Comparison of ENCODE assay signal across 1 cellular context in the genomic region with DNA sequence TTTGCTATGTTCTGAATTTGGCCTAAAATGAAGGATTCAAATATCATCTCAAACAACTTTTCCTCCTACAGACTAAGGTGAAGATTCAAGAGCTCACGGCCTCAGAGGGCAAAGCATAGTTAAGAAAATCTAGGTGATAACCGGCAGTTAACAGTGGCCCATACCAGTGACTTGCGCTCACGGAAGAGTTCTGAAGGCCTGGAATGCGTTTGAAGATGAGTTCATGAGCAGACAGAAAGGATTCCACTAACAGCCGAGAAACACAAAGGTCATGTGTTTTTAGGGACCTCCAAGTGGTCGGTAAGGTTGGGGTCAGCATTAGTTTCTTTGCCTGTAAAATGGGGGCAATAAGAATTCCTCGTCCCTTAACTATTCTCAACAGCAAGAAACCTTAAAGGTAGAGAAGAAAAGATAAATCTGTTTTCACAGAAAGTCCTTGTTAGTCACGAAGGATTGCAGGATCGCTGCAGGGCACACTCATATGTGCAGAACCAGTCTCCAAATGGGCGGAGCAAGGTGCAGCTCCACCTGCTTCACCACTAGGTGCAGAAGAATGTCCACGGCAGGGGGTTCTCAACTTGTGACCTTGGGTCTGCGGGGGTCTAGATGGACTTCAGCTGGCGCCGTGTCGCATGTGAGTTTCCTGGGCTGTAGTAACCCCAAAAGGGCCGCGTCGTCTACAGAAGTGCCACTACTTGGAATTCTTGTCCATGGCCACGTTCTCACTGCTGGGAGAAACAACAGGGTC.
TF ChIP-seq lines count a peak whose summit lies in the region.

No MANE protein-coding gene starts in this region.

TF ChIP-seq in HepG2, 621 proteins besides CTCF, POLR2A, EP300 and RAD21 (continued from another document):
- TF ChIP-seq, protein P1, sequence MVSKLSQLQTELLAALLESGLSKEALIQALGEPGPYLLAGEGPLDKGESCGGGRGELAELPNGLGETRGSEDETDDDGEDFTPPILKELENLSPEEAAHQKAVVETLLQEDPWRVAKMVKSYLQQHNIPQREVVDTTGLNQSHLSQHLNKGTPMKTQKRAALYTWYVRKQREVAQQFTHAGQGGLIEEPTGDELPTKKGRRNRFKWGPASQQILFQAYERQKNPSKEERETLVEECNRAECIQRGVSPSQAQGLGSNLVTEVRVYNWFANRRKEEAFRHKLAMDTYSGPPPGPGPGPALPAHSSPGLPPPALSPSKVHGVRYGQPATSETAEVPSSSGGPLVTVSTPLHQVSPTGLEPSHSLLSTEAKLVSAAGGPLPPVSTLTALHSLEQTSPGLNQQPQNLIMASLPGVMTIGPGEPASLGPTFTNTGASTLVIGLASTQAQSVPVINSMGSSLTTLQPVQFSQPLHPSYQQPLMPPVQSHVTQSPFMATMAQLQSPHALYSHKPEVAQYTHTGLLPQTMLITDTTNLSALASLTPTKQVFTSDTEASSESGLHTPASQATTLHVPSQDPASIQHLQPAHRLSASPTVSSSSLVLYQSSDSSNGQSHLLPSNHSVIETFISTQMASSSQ (IDR thresholded peaks at IDR 0.05; ENCODE audit: low read depth), result no peak
- TF ChIP-seq, protein P1 (CRISPR knock-in tag; IDR thresholded peaks at IDR 0.05; ENCODE audit: borderline replicate concordance), result no peak
- TF ChIP-seq ZNF407 (CRISPR knock-in tag; IDR thresholded peaks at IDR 0.05; ENCODE audit: not compliant biosample characterization) (no peak), ZNF569 (CRISPR knock-in tag; IDR thresholded peaks at IDR 0.05; ENCODE audit: borderline replicate concordance) (no peak), JUND (CRISPR knock-in tag; IDR thresholded peaks at IDR 0.05) (peak; percentile 66; the same call in 1 of the 2 replicates), ZNF256 (CRISPR knock-in tag; conservative IDR thresholded peaks at IDR 0.05) (0 out of 2 replicates have a peak, but pooled peaks have one; percentile 31), TFDP1 (CRISPR knock-in tag; IDR thresholded peaks at IDR 0.05; ENCODE audit: borderline replicate concordance) (no peak), NFATC3 (CRISPR knock-in tag; IDR thresholded peaks at IDR 0.05) (no peak), ZNF446 (CRISPR knock-in tag; IDR thresholded peaks at IDR 0.05) (0 out of 2 replicates have a peak, but pooled peaks have one; percentile 1), HCFC1 (IDR thresholded peaks at IDR 0.05; ENCODE audit: low read depth, low read length) (0 out of 2 replicates have a peak, but pooled peaks have one; percentile 12), GPN1 (CRISPR knock-in tag; IDR thresholded peaks at IDR 0.05; ENCODE audit: borderline replicate concordance) (no peak), ADNP (CRISPR knock-in tag; IDR thresholded peaks at IDR 0.05) (no peak), SRSF1 (optimal IDR thresholded peaks at IDR 0.05; ENCODE audit: low read depth, low read length) (no peak), NR2F1 (CRISPR knock-in tag; IDR thresholded peaks at IDR 0.05) (peak in 1 of 2 experiments; percentile 35; a peak in 1 of 4 replicates), ZBTB20 (CRISPR knock-in tag; IDR thresholded peaks at IDR 0.05; ENCODE audit: borderline replicate concordance, low read depth) (peak; percentile 33; the same call in 1 of the 2 replicates), ZNF629 (CRISPR knock-in tag; conservative IDR thresholded peaks at IDR 0.05) (peak; percentile 77), MLX (CRISPR knock-in tag; IDR thresholded peaks at IDR 0.05) (no peak), ZNF616 (CRISPR knock-in tag; IDR thresholded peaks at IDR 0.05; ENCODE audit: low read depth) (0 out of 2 replicates have a peak, but pooled peaks have one; percentile 8), MAFF (IDR thresholded peaks at IDR 0.05; ENCODE audit: low read depth, low read length) (no peak), KLF16 (CRISPR knock-in tag; IDR thresholded peaks at IDR 0.05) (0 out of 4 replicates have a peak, but pooled peaks of 1 of the 2 experiments have one; percentile 59), PCBP1 (IDR thresholded peaks at IDR 0.05; ENCODE audit: borderline replicate concordance, low read depth, low read length) (no peak), HOXA3 (CRISPR knock-in tag; IDR thresholded peaks at IDR 0.05) (no peak), ZNF292 (CRISPR knock-in tag; IDR thresholded peaks at IDR 0.05; ENCODE audit: borderline replicate concordance, low read depth) (0 out of 2 replicates have a peak, but pooled peaks have one; percentile 12), MEF2D (CRISPR knock-in tag; IDR thresholded peaks at IDR 0.05) (0 out of 2 replicates have a peak, but pooled peaks have one; percentile 4), CHD4 (IDR thresholded peaks at IDR 0.05; ENCODE audit: borderline replicate concordance, low read length) (peak; percentile 54; the same call in 1 of the 2 replicates), ZNF12 (CRISPR knock-in tag; IDR thresholded peaks at IDR 0.05) (0 out of 2 replicates have a peak, but pooled peaks have one; percentile 8), ZNF747 (CRISPR knock-in tag; IDR thresholded peaks at IDR 0.05; ENCODE audit: borderline replicate concordance) (no peak), NFKBIZ (CRISPR knock-in tag; IDR thresholded peaks at IDR 0.05) (0 out of 2 replicates have a peak, but pooled peaks have one; percentile 20), SIX1 (CRISPR knock-in tag; IDR thresholded peaks at IDR 0.05; ENCODE audit: borderline replicate concordance) (no peak), ZBTB7A (CRISPR knock-in tag; IDR thresholded peaks at IDR 0.05) (peak; percentile 20; the same call in 1 of the 2 replicates), HNF4A (CRISPR knock-in tag; IDR thresholded peaks at IDR 0.05) (peak; percentile 22; the same call in 1 of the 2 replicates), CEBPB (IDR thresholded peaks at IDR 0.05; ENCODE audit: borderline replicate concordance, low read depth, low read length) (no peak), ZFP37 (CRISPR knock-in tag; IDR thresholded peaks at IDR 0.05; ENCODE audit: borderline replicate concordance) (peak; percentile 90; the same call in 1 of the 2 replicates), RFXANK (CRISPR knock-in tag; IDR thresholded peaks at IDR 0.05) (no peak), NFIB (CRISPR knock-in tag; IDR thresholded peaks at IDR 0.05; ENCODE audit: borderline replicate concordance) (no peak), TMF1 (CRISPR knock-in tag; IDR thresholded peaks at IDR 0.05; ENCODE audit: low read depth) (no peak), ZNF652 (CRISPR knock-in tag; IDR thresholded peaks at IDR 0.05; ENCODE audit: borderline replicate concordance, low read depth) (no peak), SP5 (CRISPR knock-in tag; IDR thresholded peaks at IDR 0.05; ENCODE audit: borderline replicate concordance, low read depth) (peak; percentile 23; the same call in 1 of the 2 replicates), ZNF724P (CRISPR knock-in tag; IDR thresholded peaks at IDR 0.05; ENCODE audit: borderline replicate concordance) (peak; percentile 0; the same call in 1 of the 2 replicates), ELF3 (CRISPR knock-in tag; IDR thresholded peaks at IDR 0.05) (peak; percentile 5; the same call in 1 of the 2 replicates)
- TF ChIP-seq, protein P2, sequence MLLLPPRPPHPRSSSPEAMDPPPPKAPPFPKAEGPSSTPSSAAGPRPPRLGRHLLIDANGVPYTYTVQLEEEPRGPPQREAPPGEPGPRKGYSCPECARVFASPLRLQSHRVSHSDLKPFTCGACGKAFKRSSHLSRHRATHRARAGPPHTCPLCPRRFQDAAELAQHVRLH (CRISPR knock-in tag; IDR thresholded peaks at IDR 0.05; ENCODE audit: borderline replicate concordance, low read depth), result peak; percentile 3; the same call in 1 of the 2 replicates
- TF ChIP-seq, protein P3, sequence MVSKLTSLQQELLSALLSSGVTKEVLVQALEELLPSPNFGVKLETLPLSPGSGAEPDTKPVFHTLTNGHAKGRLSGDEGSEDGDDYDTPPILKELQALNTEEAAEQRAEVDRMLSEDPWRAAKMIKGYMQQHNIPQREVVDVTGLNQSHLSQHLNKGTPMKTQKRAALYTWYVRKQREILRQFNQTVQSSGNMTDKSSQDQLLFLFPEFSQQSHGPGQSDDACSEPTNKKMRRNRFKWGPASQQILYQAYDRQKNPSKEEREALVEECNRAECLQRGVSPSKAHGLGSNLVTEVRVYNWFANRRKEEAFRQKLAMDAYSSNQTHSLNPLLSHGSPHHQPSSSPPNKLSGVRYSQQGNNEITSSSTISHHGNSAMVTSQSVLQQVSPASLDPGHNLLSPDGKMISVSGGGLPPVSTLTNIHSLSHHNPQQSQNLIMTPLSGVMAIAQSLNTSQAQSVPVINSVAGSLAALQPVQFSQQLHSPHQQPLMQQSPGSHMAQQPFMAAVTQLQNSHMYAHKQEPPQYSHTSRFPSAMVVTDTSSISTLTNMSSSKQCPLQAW (CRISPR knock-in tag; IDR thresholded peaks at IDR 0.05), result no peak
TF ChIP-seq in HepG2: peak in this region for 24.
